9 cellular contexts compared by ENCODE assay signal in the genomic region with DNA sequence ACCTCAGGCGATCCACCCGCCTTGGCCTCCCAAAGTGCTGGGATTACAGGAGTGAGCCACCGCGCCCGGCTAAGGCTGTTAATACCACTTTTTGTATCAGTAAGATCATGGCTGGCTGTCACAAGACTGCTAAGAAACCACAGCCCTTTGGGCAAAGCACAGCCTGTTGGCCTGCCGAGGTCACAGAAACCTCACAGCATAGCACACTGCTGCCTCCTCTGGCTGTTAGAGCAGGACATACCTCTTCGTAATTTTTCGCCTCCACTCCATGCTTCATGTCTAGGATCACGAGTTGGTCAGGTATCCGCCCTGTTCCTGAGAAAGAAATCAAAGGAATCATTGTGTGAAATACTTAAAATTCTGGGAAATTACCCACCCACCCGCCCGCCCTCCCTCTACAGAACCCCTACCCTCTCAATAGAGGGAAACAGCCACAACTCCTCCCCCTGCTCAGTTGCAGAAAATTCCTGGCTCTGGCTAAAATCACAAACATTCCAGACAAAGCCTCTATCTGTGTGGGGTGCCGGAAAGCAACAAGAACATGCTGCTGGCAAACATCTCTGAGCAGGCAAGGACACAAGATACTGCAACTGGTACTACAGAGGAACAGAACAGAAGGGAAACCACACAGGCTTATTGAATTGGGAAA. TPM values are rescaled to one million over a fixed set of nuclear protein-coding genes. Genes with fewer than 3 reads are reported as not detected.
DNase-seq lines count a peak whose midpoint lies in the region; ATAC-seq and TF ChIP-seq lines count a peak whose summit lies in the region.
"Had no signal": no experiment of that assay in that cellular context is flagged by ENCODE, and none has a peak within 500 bp of the region (broad histone marks: within the 10 kb centered on the region; RNA-seq: fewer than 3 reads in every experiment).

No MANE protein-coding gene starts in this region.

- no peak overlapping the region for H3K27ac Mint-ChIP-seq in stimulated activated naive B cell treated with anti-CD40 and anti-IgM and Interleukin-4, amounts not matched to agents 10 μg/mL and 1 μg/mL and 100 μg/mL, for 72 hours

- CTCF ChIA-PET in AG04449 (lab: Yijun Ruan, JAX), result interaction anchor here (1.3 to 2.0 kb wide), 2 partner anchors 11 to 148 kb away, joined by 4 to 10 read pairs; no protein-coding TSS in a partner anchor

- H3K4me3 Mint-ChIP-seq in stimulated activated naive B cell treated with anti-CD40 and anti-IgM and Interleukin-4, amounts not matched to agents 10 μg/mL and 1 μg/mL and 100 μg/mL, for 72 hours, result no peak overlapping the region
- H3K4me3 Mint-ChIP-seq: activated T-cell treated with anti-CD3 and anti-CD28 coated beads, Interleukin-2, amount 50 U/mL, for 4 hours had no signal

- TF ChIP-seq CTCF in AG04449 (IDR thresholded peaks at IDR 0.05; ENCODE audit: insufficient read depth, low read length, missing control alignments) (peak; percentile 51), coronary artery (IDR thresholded peaks at IDR 0.05) (no peak)

- H3K4me1 Mint-ChIP-seq in stimulated activated naive B cell treated with anti-CD40 and anti-IgM and Interleukin-4, amounts not matched to agents 10 μg/mL and 1 μg/mL and 100 μg/mL, for 72 hours, result peaks cover 21 to 68% of the 10 kb centered on the region in 2 donors

- H3K36me3 Mint-ChIP-seq in stimulated activated naive B cell treated with anti-CD40 and anti-IgM and Interleukin-4, amounts not matched to agents 10 μg/mL and 1 μg/mL and 100 μg/mL, for 72 hours, result peaks cover 45 to 68% of the 10 kb centered on the region in 2 donors

- H3K27ac ChIP-seq in coronary artery, result peak overlapping the region; percentile 86 to 95

- no peaks in the 10 kb centered on the region for H3K9me3 Mint-ChIP-seq in stimulated activated naive B cell treated with anti-CD40 and anti-IgM and Interleukin-4, amounts not matched to agents 10 μg/mL and 1 μg/mL and 100 μg/mL, for 72 hours
- H3K9me3 Mint-ChIP-seq: activated T-cell treated with anti-CD3 and anti-CD28 coated beads, Interleukin-2, amount 50 U/mL, for 4 hours had no signal

- intact Hi-C loops in left colon (cut with DNase I, micrococcal nuclease), result no loop called here

- DNase-seq in AG04449 (ENCODE audit: low read depth, low spot score) (no peak), LHCN-M2 (ENCODE audit: low read depth) (peak; percentile 97), coronary artery (ENCODE audit: low spot score) (peak; percentile 88), left colon (peak; percentile 46 to 65), NCI-H1930 (lab: John Stamatoyannopoulos, UW) (no peak), NCI-H146 (lab: John Stamatoyannopoulos, UW) (no peak), NCI-H1694 (lab: John Stamatoyannopoulos, UW) (no peak)
- peak; percentile 15 for DNase-seq in stimulated activated naive B cell treated with anti-CD40 and anti-IgM and Interleukin-4, amounts not matched to agents 10 μg/mL and 1 μg/mL and 100 μg/mL, for 72 hours
- DNase-seq: activated T-cell treated with anti-CD3 and anti-CD28 coated beads, Interleukin-2, amount 50 U/mL, for 4 hours had no signal

- no peaks in the 10 kb centered on the region for H3K27me3 Mint-ChIP-seq in stimulated activated naive B cell treated with anti-CD40 and anti-IgM and Interleukin-4, amounts not matched to agents 10 μg/mL and 1 μg/mL and 100 μg/mL, for 72 hours

- ATAC-seq in left colon, result peak; percentile 36
- ATAC-seq in stimulated activated naive B cell treated with anti-CD40 and anti-IgM and Interleukin-4, amounts not matched to agents 10 μg/mL and 1 μg/mL and 100 μg/mL, for 72 hours (replicated peaks), result peak; percentile 88

- POLR2A ChIA-PET in AG04449 (lab: Yijun Ruan, JAX), result no interaction called here

- H3K4me3 ChIP-seq in AG04449 (ENCODE audit: low read depth, low read length), result no peak overlapping the region
- H3K4me3 ChIP-seq in coronary artery, result peak overlapping the region; percentile 47

RNA-seq across cellular contexts. Expression of gene NEK9, which starts 20.7 kb away (rescaled TPM):
- total RNA-seq in LHCN-M2 (2014; rRNA removed), result 37.9 and 38.7 TPM in 2 replicates
- polyA plus RNA-seq in LHCN-M2 (2012), result 38.0 TPM
- total RNA-seq in left colon, result 10 to 100 TPM; 44.8 to 47.6 TPM

RNA-seq across cellular contexts. Expression of gene TMED10, which starts 28.9 kb away (rescaled TPM):
- 313 and 322 TPM in 2 replicates for total RNA-seq in LHCN-M2 (2014; rRNA removed)
- polyA plus RNA-seq in LHCN-M2 (2012), result 217 TPM
- total RNA-seq in left colon, result 100 to 1,000 TPM; 333 to 360 TPM

Comparison
In these comparisons a context has a peak if more than half of its experiments do, and no peak if none do; other contexts are left out.
1. DNase-seq: peak in LHCN-M2 (single experiment), coronary artery (single experiment), left colon (2 of 2) and stimulated activated naive B cell treated with anti-CD40 and anti-IgM and Interleukin-4, amounts not matched to agents 10 μg/mL and 1 μg/mL and 100 μg/mL, for 72 hours (single experiment); none in AG04449 (single experiment), NCI-H1930 (0 of 2), NCI-H146 (single experiment) and NCI-H1694 (single experiment).